In the genomic region with DNA sequence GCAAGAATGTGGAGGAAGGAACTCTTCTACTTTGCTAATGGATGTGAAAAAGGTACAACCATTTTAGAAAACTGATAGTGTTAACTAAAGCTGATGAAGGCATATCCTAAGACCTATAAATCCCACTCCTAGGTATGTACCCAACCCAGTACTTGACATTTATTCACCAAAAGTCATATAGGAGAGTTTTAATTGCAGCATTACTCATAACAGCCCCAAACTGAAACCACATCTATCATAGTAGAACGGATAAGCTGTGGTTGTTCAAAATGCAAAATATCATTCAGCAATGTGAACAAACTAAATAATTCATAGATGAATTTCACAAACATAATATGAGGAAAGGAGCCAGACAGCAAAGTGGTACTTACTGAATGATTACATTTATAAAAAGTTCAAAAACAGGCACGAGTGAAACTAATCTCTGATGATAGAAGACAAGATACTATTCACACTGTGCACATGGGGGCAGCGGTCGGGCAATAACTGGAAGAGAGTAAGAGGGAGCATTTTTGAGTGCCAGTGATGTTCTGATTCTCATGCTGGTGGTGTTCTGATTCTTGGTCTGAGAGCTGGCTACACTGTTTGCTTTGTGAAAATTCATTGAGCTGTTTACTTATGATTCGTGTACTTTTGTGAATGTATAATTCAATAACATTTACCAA, we compare ENCODE assay signal across 8 cellular contexts. TPM values are rescaled to one million over a fixed set of nuclear protein-coding genes. Genes with fewer than 3 reads are reported as not detected.
DNase-seq lines count a peak whose midpoint lies in the region; ATAC-seq and TF ChIP-seq lines count a peak whose summit lies in the region.

No MANE protein-coding gene starts in this region.

- H3K27me3 ChIP-seq in CD8-positive, alpha-beta T cell (ENCODE audit: insufficient read depth, low read length): no peaks in the 10 kb centered on the region

- DNase-seq in fibroblast of villous mesenchyme (ENCODE audit: low read depth): no peak
- DNase-seq in NCI-H510A treated with DMSO at 0.1 percent for 48 hours (lab: John Stamatoyannopoulos, UW): no peak
- no peak for DNase-seq in retina
- DNase-seq in NCI-H1436 (lab: John Stamatoyannopoulos, UW): no peak
- no peak for DNase-seq in CD8-positive, alpha-beta T cell

- peaks cover 10% of the 10 kb centered on the region for H3K4me1 Mint-ChIP-seq in CD8-positive, alpha-beta T cell (ENCODE audit: low read depth)

- H3K4me1 ChIP-seq in CD8-positive, alpha-beta T cell (ENCODE audit: insufficient read depth, low read length): no peaks in the 10 kb centered on the region

- H3K27ac ChIP-seq in CD8-positive, alpha-beta T cell (ENCODE audit: low read depth, low read length): no peak overlapping the region

- H3K27me3 Mint-ChIP-seq in CD8-positive, alpha-beta T cell (ENCODE audit: low read depth): no peaks in the 10 kb centered on the region

- TF ChIP-seq CTCF in fibroblast of villous mesenchyme (IDR thresholded peaks at IDR 0.05; ENCODE audit: insufficient read depth, low read depth, low read length): peak; percentile 13
- no peak for TF ChIP-seq CTCF in CD8-positive, alpha-beta T cell (IDR thresholded peaks at IDR 0.05)

- H3K4me3 Mint-ChIP-seq in CD8-positive, alpha-beta T cell: no peak overlapping the region

- H3K9me3 Mint-ChIP-seq in CD8-positive, alpha-beta T cell: no peaks in the 10 kb centered on the region

- POLR2A ChIA-PET in CD8-positive, alpha-beta T cell (lab: Charles Lee): no interaction called here

- H3K9me3 ChIP-seq in CD8-positive, alpha-beta T cell (ENCODE audit: low read length): no peaks in the 10 kb centered on the region

- no peaks in the 10 kb centered on the region for H3K36me3 Mint-ChIP-seq in CD8-positive, alpha-beta T cell

- CTCF ChIA-PET in CD8-positive, alpha-beta T cell (lab: Charles Lee): interaction anchor here (1.0 kb wide), 1 partner anchor 15 kb away, joined by 3 read pairs; no protein-coding TSS in a partner anchor

- H3K4me3 ChIP-seq in fibroblast of villous mesenchyme (ENCODE audit: low read depth, low read length): no peak overlapping the region
- H3K4me3 ChIP-seq in CD8-positive, alpha-beta T cell (ENCODE audit: low read depth, low read length): no peak overlapping the region

- no peaks in the 10 kb centered on the region for H3K36me3 ChIP-seq in CD8-positive, alpha-beta T cell (ENCODE audit: insufficient read depth, low read length)

- H3K27ac Mint-ChIP-seq in CD8-positive, alpha-beta T cell: no peak overlapping the region

- ATAC-seq in GM18498 (IDR thresholded peaks at IDR 0.05; ENCODE audit: unreplicated experiment) (peak; percentile 87), GM21526 (IDR thresholded peaks at IDR 0.05; ENCODE audit: low FRiP score, unreplicated experiment) (peak; percentile 95), HG03469 (IDR thresholded peaks at IDR 0.05; ENCODE audit: unreplicated experiment) (peak; percentile 94)
- ATAC-seq in CD8-positive, alpha-beta T cell: no peak

- intact Hi-C loops in CD8-positive, alpha-beta T cell (cut with DNase I, micrococcal nuclease): no loop called here

RNA-seq across cellular contexts. Expression of gene GOLIM4, which starts 34.3 kb away (rescaled TPM):
- total RNA-seq in fibroblast of villous mesenchyme: 44.8 and 49.2 TPM in 2 replicates
- under 1 TPM; 0.41 to 0.47 TPM for total RNA-seq in CD8-positive, alpha-beta T cell

Comparison
In these comparisons a context has a peak if more than half of its experiments do, and no peak if none do; other contexts are left out.
1. RNA of gene GOLIM4, which starts 34.3 kb away (total RNA-seq): 44.8 to 49.2 TPM in fibroblast of villous mesenchyme; 0.41 to 0.47 TPM in CD8-positive, alpha-beta T cell; every median in the first group is over 10 times any median in the second.